In the genomic region with DNA sequence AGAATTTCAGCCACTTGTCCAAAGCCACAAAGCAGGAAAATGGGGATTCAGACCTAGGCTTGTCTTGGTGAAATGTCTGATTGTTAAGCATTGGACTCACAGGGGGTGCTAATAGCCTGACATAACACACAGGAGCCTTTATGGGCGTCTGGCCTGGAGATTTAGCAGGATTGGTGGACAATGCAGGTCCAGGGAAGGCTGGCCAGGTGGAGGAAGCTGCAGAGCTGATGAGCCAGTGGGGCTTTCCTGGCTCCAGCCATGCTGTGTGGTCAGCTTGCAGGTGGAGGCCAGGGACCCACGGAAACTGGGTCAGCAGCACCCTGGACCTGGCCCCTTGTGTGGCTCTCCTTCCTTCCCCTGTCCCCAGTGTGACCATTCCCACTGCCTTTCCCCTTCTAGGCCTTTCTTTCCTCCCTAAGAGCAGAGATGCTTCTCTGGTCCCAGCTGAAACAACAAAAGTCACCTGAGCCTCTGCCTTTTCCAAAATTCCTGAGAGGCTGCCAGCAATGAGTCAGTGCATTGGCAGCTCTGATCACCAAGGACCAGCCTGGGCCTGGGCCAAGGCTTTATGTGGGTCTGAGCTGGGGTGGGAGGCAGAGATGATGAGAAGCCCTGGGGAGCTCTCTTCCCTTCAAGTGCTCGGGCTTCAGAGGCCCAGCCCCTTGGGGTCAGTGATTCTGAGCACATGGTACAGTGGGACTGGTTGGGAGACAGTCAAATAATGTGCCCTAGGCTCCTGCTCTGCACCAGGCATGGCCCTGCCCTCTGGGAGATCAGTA, we compare ENCODE assay signal across 8 cellular contexts.
A peak's percentile ranks its signal among the peaks of the same experiment; 100 is the strongest.
DNase-seq lines count a peak whose midpoint lies in the region; ATAC-seq and TF ChIP-seq lines count a peak whose summit lies in the region.

No MANE protein-coding gene starts in this region.

- H3K36me3 ChIP-seq in heart left ventricle (peaks cover 0 to 17% (median 5%) of the 10 kb centered on the region in 9 donors), skeletal muscle tissue (ENCODE audit: control insufficient read depth in 3 of 3, insufficient read depth in 3 of 3, low read length in 3 of 3) (peaks cover 0 to 3% (median 0%) of the 10 kb centered on the region in 3 donors)

- peak; percentile 31 to 68 (median 56) for ATAC-seq in heart left ventricle
- no peak for ATAC-seq in GM19035 (IDR thresholded peaks at IDR 0.05; ENCODE audit: unreplicated experiment)

- H3K27me3 ChIP-seq in heart left ventricle (no peaks in the 10 kb centered on the region), skeletal muscle tissue (ENCODE audit: control insufficient read depth in 3 of 3, insufficient read depth in 3 of 3, low read length in 3 of 3) (no peaks in the 10 kb centered on the region)

- DNase-seq in HCEC 1CT: peak; percentile 83
- peak; percentile 73 to 87 for DNase-seq in SW 1271 (lab: John Stamatoyannopoulos, UW)
- peak; percentile 64 to 74 (median 72) for DNase-seq in heart left ventricle
- DNase-seq in NOMO-1 treated with dmso at 0.1 percent for 144 hours (lab: John Stamatoyannopoulos, UW; ENCODE audit: unreplicated experiment): no peak
- no peak for DNase-seq in OCI-M2 (lab: John Stamatoyannopoulos, UW; ENCODE audit: unreplicated experiment)
- DNase-seq in germinal center (ENCODE audit: low spot score): no peak

- peaks cover 3 to 56% (median 37%) of the 10 kb centered on the region in 12 donors for H3K4me1 ChIP-seq in heart left ventricle
- H3K4me1 ChIP-seq in skeletal muscle tissue (ENCODE audit: control insufficient read depth in 3 of 3, insufficient read depth in 3 of 3, low read length in 3 of 3): peaks cover 22 to 30% (median 25%) of the 10 kb centered on the region in 3 donors

- H3K4me3 ChIP-seq in heart left ventricle (no peak overlapping the region), skeletal muscle tissue (ENCODE audit: low read length in 3 of 3) (no peak overlapping the region)

- H3K9ac ChIP-seq in skeletal muscle tissue (ENCODE audit: low read depth in 1 of 3, low read length in 3 of 3): no peak overlapping the region

- no peaks in the 10 kb centered on the region for H3K9me3 ChIP-seq in heart left ventricle
- no peaks in the 10 kb centered on the region for H3K9me3 ChIP-seq in skeletal muscle tissue (ENCODE audit: control insufficient read depth in 3 of 3, low read length in 3 of 3)

- no peak for TF ChIP-seq CTCF in heart left ventricle (IDR thresholded peaks at IDR 0.05)

- TF ChIP-seq POLR2A in heart left ventricle (IDR thresholded peaks at IDR 0.05): no peak

- 35 to 44% (median 39%) methylated on average over 3 of the region's 3 CpGs for WGBS in heart left ventricle, 4 donors

- H3K27ac ChIP-seq in heart left ventricle (peak overlapping the region; percentile 8 to 68 (median 58)), skeletal muscle tissue (ENCODE audit: low read depth, low read length) (peak overlapping the region; percentile 34)

- intact Hi-C loops in heart left ventricle (cut with DNase I): loop anchor here (2.0 to 10.0 kb wide), 11 partner anchors 135 to 457 kb away; a partner anchor contains a TSS

Comparison
In these comparisons a context has a peak if more than half of its experiments do, and no peak if none do; other contexts are left out.
1. DNase-seq: peak in HCEC 1CT (single experiment), SW 1271 (2 of 2) and heart left ventricle (5 of 5); none in NOMO-1 treated with dmso at 0.1 percent for 144 hours (single experiment), OCI-M2 (single experiment) and germinal center (single experiment).